Comparison of ENCODE assay signal across 25 cellular contexts in genomic region chr10:30887839-30888238, GRCh38.
"Had no signal": no experiment of that assay in that cellular context is flagged by ENCODE, and none has a peak within 500 bp of the region (broad histone marks: within the 10 kb centered on the region; RNA-seq: fewer than 3 reads in every experiment).

No MANE protein-coding gene starts in this region.

- H3K27me3 ChIP-seq: colonic mucosa, dorsolateral prefrontal cortex, esophagus muscularis mucosa, esophagus squamous epithelium, foreskin keratinocyte, gastrocnemius medialis, gastroesophageal sphincter, heart left ventricle, heart right ventricle had no signal

- DNase-seq: colonic mucosa; cortex of kidney; dermis blood vessel endothelial cell; dorsolateral prefrontal cortex; effector CD4-positive, alpha-beta T cell; effector CD8-positive, alpha-beta T cell; effector memory CD4-positive, alpha-beta T cell; effector memory CD8-positive, alpha-beta T cell; erythroblast; esophagus squamous epithelium; foreskin fibroblast; foreskin keratinocyte; foreskin melanocyte; gastrocnemius medialis; glutamatergic neuron; head of caudate nucleus; heart left ventricle; heart right ventricle had no signal

- H3K27ac Mint-ChIP-seq: dendritic cell treated with granulocyte-macrophage colony-stimulating factor and Interleukin-4, amounts not matched to agents 40 ng/mL and 50 ng/mL, for 4 days; effector memory CD8-positive, alpha-beta T cell; endodermal cell had no signal

- H3K4me3 Mint-ChIP-seq: dendritic cell treated with granulocyte-macrophage colony-stimulating factor and Interleukin-4, amounts not matched to agents 40 ng/mL and 50 ng/mL, for 4 days; effector memory CD8-positive, alpha-beta T cell; endodermal cell had no signal

- ATAC-seq: effector memory CD8-positive, alpha-beta T cell; esophagus mucosa; foreskin keratinocyte; gastrocnemius medialis; gastroesophageal sphincter; heart left ventricle; heart right ventricle had no signal

- H3K9me3 ChIP-seq: colonic mucosa, esophagus muscularis mucosa, esophagus squamous epithelium, gastrocnemius medialis, gastroesophageal sphincter, heart left ventricle, heart right ventricle had no signal

- H3K27ac ChIP-seq: colonic mucosa, coronary artery, dorsolateral prefrontal cortex, epithelial cell of prostate, esophagus muscularis mucosa, esophagus squamous epithelium, foreskin keratinocyte, gastrocnemius medialis, gastroesophageal sphincter, heart left ventricle, heart right ventricle had no signal

- H3K4me3 ChIP-seq: colonic mucosa, coronary artery, dorsolateral prefrontal cortex, esophagus muscularis mucosa, esophagus squamous epithelium, gastrocnemius medialis, gastroesophageal sphincter, heart left ventricle, heart right ventricle had no signal

- H3K4me1 ChIP-seq: colonic mucosa, esophagus muscularis mucosa, esophagus squamous epithelium, foreskin keratinocyte, gastroesophageal sphincter had no signal

- H3K36me3 ChIP-seq: colonic mucosa, esophagus muscularis mucosa, esophagus squamous epithelium, gastrocnemius medialis, gastroesophageal sphincter, heart left ventricle, heart right ventricle had no signal

- H3K9me3 Mint-ChIP-seq: dendritic cell treated with granulocyte-macrophage colony-stimulating factor and Interleukin-4, amounts not matched to agents 40 ng/mL and 50 ng/mL, for 4 days; effector memory CD8-positive, alpha-beta T cell; endodermal cell had no signal

- H3K27me3 Mint-ChIP-seq: dendritic cell treated with granulocyte-macrophage colony-stimulating factor and Interleukin-4, amounts not matched to agents 40 ng/mL and 50 ng/mL, for 4 days; effector memory CD8-positive, alpha-beta T cell had no signal
